In the genomic region with DNA sequence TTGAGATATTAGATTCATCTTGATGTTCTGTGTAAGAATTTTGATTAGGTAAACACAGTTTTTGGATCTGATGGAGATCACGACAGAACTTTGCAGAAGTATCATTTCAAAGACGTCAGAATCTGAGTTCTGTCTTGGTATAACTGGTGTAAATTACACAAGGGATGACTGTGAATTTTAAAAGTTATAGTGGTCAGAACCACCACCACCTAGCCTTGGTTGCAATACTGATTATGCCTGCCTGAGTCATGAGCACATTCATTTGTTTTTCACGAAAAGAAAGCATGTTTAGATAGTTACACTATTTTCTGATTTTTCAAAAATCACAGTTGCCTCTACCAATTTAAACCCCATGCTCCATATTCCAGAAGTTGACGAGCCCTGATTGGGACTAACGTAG, we compare ENCODE assay signal across 21 cellular contexts. TPM values are rescaled to one million over a fixed set of nuclear protein-coding genes. Genes with fewer than 3 reads are reported as not detected.
A peak's percentile ranks its signal among the peaks of the same experiment; 100 is the strongest.
DNase-seq lines count a peak whose midpoint lies in the region; ATAC-seq and TF ChIP-seq lines count a peak whose summit lies in the region.
"Had no signal": no experiment of that assay in that cellular context is flagged by ENCODE, and none has a peak within 500 bp of the region (broad histone marks: within the 10 kb centered on the region; RNA-seq: fewer than 3 reads in every experiment).

No MANE protein-coding gene starts in this region.

- peaks cover 41% of the 10 kb centered on the region for H3K4me1 Mint-ChIP-seq in activated CD8-positive, alpha-beta T cell treated with anti-CD3 and anti-CD28 coated beads for 36 hours (ENCODE audit: low read depth)
- H3K4me1 Mint-ChIP-seq in activated CD8-positive, alpha-beta T cell treated with anti-CD3 and anti-CD28 coated beads, Interleukin-2, amount 10 ng/mL, durations not matched to agents 7 days and 5 days (ENCODE audit: low read depth) = peaks cover 15% of the 10 kb centered on the region
- peaks cover 29% of the 10 kb centered on the region for H3K4me1 Mint-ChIP-seq in Calu3 (ENCODE audit: low read depth, unreplicated experiment)

- H3K4me1 ChIP-seq in skeletal muscle satellite cell (ENCODE audit: control insufficient read depth, insufficient read depth, low read length) = peaks cover 26% of the 10 kb centered on the region

- H3K36me3 Mint-ChIP-seq in activated CD8-positive, alpha-beta T cell treated with anti-CD3 and anti-CD28 coated beads for 36 hours (ENCODE audit: low read depth) = peaks cover 25% of the 10 kb centered on the region
- peaks cover 24% of the 10 kb centered on the region for H3K36me3 Mint-ChIP-seq in activated CD8-positive, alpha-beta T cell treated with anti-CD3 and anti-CD28 coated beads, Interleukin-2, amount 10 ng/mL, durations not matched to agents 7 days and 5 days (ENCODE audit: low read depth)
- H3K36me3 Mint-ChIP-seq in Calu3 (ENCODE audit: insufficient read depth, unreplicated experiment) = peaks cover 7% of the 10 kb centered on the region
- H3K36me3 Mint-ChIP-seq: activated naive CD4-positive, alpha-beta T cell treated with anti-CD3 and anti-CD28 coated beads, Interleukin-2, amount 50 U/mL, for 72 hours had no signal

- no peaks in the 10 kb centered on the region for H3K9me3 Mint-ChIP-seq in activated CD8-positive, alpha-beta T cell treated with anti-CD3 and anti-CD28 coated beads for 36 hours
- H3K9me3 Mint-ChIP-seq in activated CD8-positive, alpha-beta T cell treated with anti-CD3 and anti-CD28 coated beads, Interleukin-2, amount 10 ng/mL, durations not matched to agents 7 days and 5 days (ENCODE audit: insufficient read depth) = no peaks in the 10 kb centered on the region
- no peaks in the 10 kb centered on the region for H3K9me3 Mint-ChIP-seq in Calu3 (ENCODE audit: low read depth, unreplicated experiment)
- H3K9me3 Mint-ChIP-seq: activated naive CD4-positive, alpha-beta T cell treated with anti-CD3 and anti-CD28 coated beads, Interleukin-2, amount 50 U/mL, for 72 hours; stimulated activated naive CD8-positive, alpha-beta T cell treated with anti-CD3 and anti-CD28 coated beads, Interleukin-15, Interleukin-2, amounts not matched to agents 100 ng/mL and 50 ng/mL, for 24 hours had no signal

- POLR2A ChIA-PET in activated CD8-positive, alpha-beta T cell treated with anti-CD3 and anti-CD28 coated beads for 36 hours (lab: Charles Lee) = interaction anchor here (0.7 kb wide), 1 partner anchor 70 kb away, joined by 3 read pairs; no protein-coding TSS in a partner anchor
- POLR2A ChIA-PET in activated CD8-positive, alpha-beta T cell treated with anti-CD3 and anti-CD28 coated beads, Interleukin-2, amount 10 ng/mL, durations not matched to agents 7 days and 5 days (lab: Charles Lee) = no interaction called here

- H3K27ac ChIP-seq in substantia nigra (ENCODE audit: low read depth, low read length, poor library complexity, severe bottlenecking) = no peak overlapping the region
- H3K27ac ChIP-seq: HL-60 had no signal

- H3K27me3 ChIP-seq in skeletal muscle satellite cell (ENCODE audit: control insufficient read depth, insufficient read depth, low read length) = no peaks in the 10 kb centered on the region

- peaks cover 38% of the 10 kb centered on the region for H3K36me3 ChIP-seq in skeletal muscle satellite cell (ENCODE audit: insufficient read depth, low read length)

- peak overlapping the region; percentile 34 for H3K27ac Mint-ChIP-seq in activated CD8-positive, alpha-beta T cell treated with anti-CD3 and anti-CD28 coated beads for 36 hours
- H3K27ac Mint-ChIP-seq in activated CD8-positive, alpha-beta T cell treated with anti-CD3 and anti-CD28 coated beads, Interleukin-2, amount 10 ng/mL, durations not matched to agents 7 days and 5 days = no peak overlapping the region
- no peak overlapping the region for H3K27ac Mint-ChIP-seq in Calu3 (ENCODE audit: unreplicated experiment)

- no peak for TF ChIP-seq CTCF in activated CD8-positive, alpha-beta T cell treated with anti-CD3 and anti-CD28 coated beads for 36 hours (IDR thresholded peaks at IDR 0.05)
- TF ChIP-seq CTCF in choroid plexus epithelial cell (conservative IDR thresholded peaks at IDR 0.05; ENCODE audit: low read depth, low read length) (no peak), Calu3 (IDR thresholded peaks at IDR 0.05; ENCODE audit: unreplicated experiment) (no peak)

- no peak for ATAC-seq in activated CD8-positive, alpha-beta T cell treated with anti-CD3 and anti-CD28 coated beads for 36 hours
- no peak for ATAC-seq in activated CD8-positive, alpha-beta T cell treated with anti-CD3 and anti-CD28 coated beads, Interleukin-2, amount 10 ng/mL, durations not matched to agents 7 days and 5 days
- ATAC-seq: K562, left colon had no signal

- no peaks in the 10 kb centered on the region for H3K9me3 ChIP-seq in skeletal muscle satellite cell (replicated peaks; ENCODE audit: low read length)

- CTCF ChIA-PET in activated CD8-positive, alpha-beta T cell treated with anti-CD3 and anti-CD28 coated beads for 36 hours (lab: Charles Lee) = no interaction called here
- CTCF ChIA-PET in activated CD8-positive, alpha-beta T cell treated with anti-CD3 and anti-CD28 coated beads, Interleukin-2, amount 10 ng/mL, durations not matched to agents 7 days and 5 days (lab: Charles Lee) = interaction anchor here (1.3 kb wide), 1 partner anchor 41 kb away, joined by 3 read pairs; no protein-coding TSS in a partner anchor
- CTCF ChIA-PET in Calu3 (lab: Charles Lee) = no interaction called here

- BruUV-seq in Calu3 (replicated peaks; lab: Mats Ljungman, UMichigan) = no TSS peak

- intact Hi-C loops in activated CD8-positive, alpha-beta T cell treated with anti-CD3 and anti-CD28 coated beads for 36 hours (cut with micrococcal nuclease) = no loop called here
- intact Hi-C loops in Calu3 (cut with micrococcal nuclease; ENCODE audit: unreplicated experiment) = no loop called here

- DNase-seq in activated CD8-positive, alpha-beta T cell treated with anti-CD3 and anti-CD28 coated beads for 36 hours = no peak
- DNase-seq in activated CD8-positive, alpha-beta T cell treated with anti-CD3 and anti-CD28 coated beads, Interleukin-2, amount 10 ng/mL, durations not matched to agents 7 days and 5 days = no peak
- DNase-seq in LHCN-M2 (ENCODE audit: low read depth) (peak; percentile 52), choroid plexus epithelial cell (ENCODE audit: low read depth) (peak; percentile 24), substantia nigra (lab: John Stamatoyannopoulos, UW) (no peak), Calu3 (no peak)
- DNase-seq in stimulated activated CD4-positive, alpha-beta T cell treated with anti-CD3 and anti-CD28 coated beads, Interleukin-1b, Interleukin-23, amount 100 ng/mL, for 48 hours = no peak
- DNase-seq: central memory CD4-positive, alpha-beta T cell; COR-L47; effector CD8-positive, alpha-beta T cell; foreskin melanocyte; left colon; NCI-H1105; NCI-H526 treated with DMSO at 0.1 percent for 48 hours; OCI-M1; retina had no signal

- H3K4me3 ChIP-seq in choroid plexus epithelial cell (ENCODE audit: low read depth, low read length) (no peak overlapping the region), skeletal muscle satellite cell (ENCODE audit: low read length) (no peak overlapping the region)
- H3K4me3 ChIP-seq: K562 had no signal

- peak overlapping the region; percentile 29 for H3K4me2 ChIP-seq in skeletal muscle satellite cell (ENCODE audit: low read length)

- H3K27me3 Mint-ChIP-seq in activated CD8-positive, alpha-beta T cell treated with anti-CD3 and anti-CD28 coated beads for 36 hours = no peaks in the 10 kb centered on the region
- no peaks in the 10 kb centered on the region for H3K27me3 Mint-ChIP-seq in activated CD8-positive, alpha-beta T cell treated with anti-CD3 and anti-CD28 coated beads, Interleukin-2, amount 10 ng/mL, durations not matched to agents 7 days and 5 days (ENCODE audit: low read depth)
- H3K27me3 Mint-ChIP-seq in Calu3 (ENCODE audit: unreplicated experiment) = no peaks in the 10 kb centered on the region
- H3K27me3 Mint-ChIP-seq: stimulated activated naive CD8-positive, alpha-beta T cell treated with anti-CD3 and anti-CD28 coated beads, Interleukin-15, Interleukin-2, amounts not matched to agents 100 ng/mL and 50 ng/mL, for 24 hours had no signal

- no peak overlapping the region for H3K4me3 Mint-ChIP-seq in activated CD8-positive, alpha-beta T cell treated with anti-CD3 and anti-CD28 coated beads for 36 hours
- no peak overlapping the region for H3K4me3 Mint-ChIP-seq in activated CD8-positive, alpha-beta T cell treated with anti-CD3 and anti-CD28 coated beads, Interleukin-2, amount 10 ng/mL, durations not matched to agents 7 days and 5 days
- H3K4me3 Mint-ChIP-seq in Calu3 (ENCODE audit: low read depth, unreplicated experiment) = no peak overlapping the region
- H3K4me3 Mint-ChIP-seq: stimulated activated naive CD8-positive, alpha-beta T cell treated with anti-CD3 and anti-CD28 coated beads, Interleukin-15, Interleukin-2, amounts not matched to agents 100 ng/mL and 50 ng/mL, for 24 hours had no signal

- H3K9ac ChIP-seq in skeletal muscle satellite cell (ENCODE audit: low read depth, low read length) = no peak overlapping the region

RNA-seq across cellular contexts. Expression of a gene that starts 54.8 kb away (rescaled TPM):
- 10 to 100 TPM; 38.8 to 40.4 TPM for total RNA-seq in activated CD8-positive, alpha-beta T cell treated with anti-CD3 and anti-CD28 coated beads for 36 hours
- 10 to 100 TPM; 44.4 to 44.5 TPM for total RNA-seq in activated CD8-positive, alpha-beta T cell treated with anti-CD3 and anti-CD28 coated beads, Interleukin-2, amount 10 ng/mL, durations not matched to agents 7 days and 5 days
- total RNA-seq in LHCN-M2 (2014; rRNA removed) = 22.7 and 23.6 TPM in 2 replicates
- polyA plus RNA-seq in LHCN-M2 (2012) = 5.5 TPM
- total RNA-seq in skeletal muscle satellite cell (2012; rRNA removed) = 24.9 and 43.1 TPM in 2 replicates
- total RNA-seq in Calu3 (2022) = 43.3 and 45.1 TPM in 2 replicates

Comparison
In these comparisons a context has a peak if more than half of its experiments do, and no peak if none do; other contexts are left out.
1. DNase-seq: peak in LHCN-M2 (single experiment) and choroid plexus epithelial cell (single experiment); none in activated CD8-positive, alpha-beta T cell treated with anti-CD3 and anti-CD28 coated beads for 36 hours (single experiment), activated CD8-positive, alpha-beta T cell treated with anti-CD3 and anti-CD28 coated beads, Interleukin-2, amount 10 ng/mL, durations not matched to agents 7 days and 5 days (single experiment), stimulated activated CD4-positive, alpha-beta T cell treated with anti-CD3 and anti-CD28 coated beads, Interleukin-1b, Interleukin-23, amount 100 ng/mL, for 48 hours (single experiment), substantia nigra (0 of 49) and Calu3 (single experiment).